In the genomic region with DNA sequence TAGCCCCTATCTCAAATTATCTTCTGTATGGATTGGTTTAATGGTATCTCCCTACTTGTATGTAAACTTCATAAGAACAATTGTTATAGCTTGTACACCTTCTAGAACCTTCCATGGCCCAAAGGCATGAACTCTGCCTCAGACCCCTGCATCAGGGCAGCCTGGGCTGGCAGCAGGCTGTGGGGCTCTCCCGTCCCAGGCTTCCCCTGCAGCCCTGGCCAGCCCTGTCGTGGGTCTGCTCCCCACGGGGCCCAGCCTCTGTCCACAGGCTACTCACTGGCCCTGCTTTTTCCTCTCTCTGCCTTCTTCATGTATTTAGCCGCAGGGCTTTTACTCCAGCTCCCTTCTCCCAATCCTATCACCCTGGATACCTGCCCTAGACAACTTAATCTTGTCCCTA, we compare ENCODE assay signal across 19 cellular contexts. TPM values are rescaled to one million over a fixed set of nuclear protein-coding genes. Genes with fewer than 3 reads are reported as not detected.
DNase-seq lines count a peak whose midpoint lies in the region; ATAC-seq and TF ChIP-seq lines count a peak whose summit lies in the region.
"Had no signal": no experiment of that assay in that cellular context is flagged by ENCODE, and none has a peak within 500 bp of the region (broad histone marks: within the 10 kb centered on the region; RNA-seq: fewer than 3 reads in every experiment).

No MANE protein-coding gene starts in this region.

- intact Hi-C loops in cardiac septum (cut with DNase I) = loop anchor here (2.0 kb wide), 1 partner anchor 28 kb away; no protein-coding TSS in a partner anchor
- intact Hi-C loops in Right ventricle myocardium superior (cut with DNase I) = loop anchor here (5.0 kb wide), 1 partner anchor 123 kb away; no protein-coding TSS in a partner anchor
- intact Hi-C loops in esophagus muscularis mucosa (cut with DNase I) = loop anchor here (10.0 kb wide), 1 partner anchor 300 kb away; a partner anchor contains a TSS

- H3K27me3 ChIP-seq in esophagus muscularis mucosa (peaks cover 0 to 77% (median 20%) of the 10 kb centered on the region in 4 donors), suprapubic skin (peaks cover 59% of the 10 kb centered on the region)

- TF ChIP-seq EP300 in esophagus muscularis mucosa (IDR thresholded peaks at IDR 0.05) (no peak), suprapubic skin (IDR thresholded peaks at IDR 0.05) (no peak)

- DNase-seq in cardiac septum (ENCODE audit: low spot score) (peak; percentile 70), Right ventricle myocardium superior (no peak), esophagus muscularis mucosa (ENCODE audit: extremely low spot score) (peak; percentile 78), mesenteric fat pad (ENCODE audit: low spot score) (peak; percentile 47), suprapubic skin (ENCODE audit: low spot score in 2 of 2) (peak; percentile 19 to 43)
- DNase-seq: CD8-positive, alpha-beta memory T cell; DND-41; GOT3; KG1; NCI-H1436; NCI-H2029; NCI-H2171; NCI-H446; PC-9 had no signal

- TF ChIP-seq CTCF in esophagus muscularis mucosa (IDR thresholded peaks at IDR 0.05) = no peak
- TF ChIP-seq CTCF in suprapubic skin (IDR thresholded peaks at IDR 0.05) = no peak

- H3K36me3 ChIP-seq in esophagus muscularis mucosa = no peaks in the 10 kb centered on the region
- H3K36me3 ChIP-seq in suprapubic skin = no peaks in the 10 kb centered on the region
- H3K36me3 ChIP-seq: BLaER1 had no signal

- ATAC-seq in Right ventricle myocardium superior (ENCODE audit: poor library complexity) (no peak), GM18868 (IDR thresholded peaks at IDR 0.05; ENCODE audit: unreplicated experiment) (no peak), GM21786 (IDR thresholded peaks at IDR 0.05; ENCODE audit: unreplicated experiment) (no peak), HG02588 (IDR thresholded peaks at IDR 0.05; ENCODE audit: unreplicated experiment) (no peak)
- ATAC-seq: HepG2 had no signal

- no peak overlapping the region for H3K4me3 ChIP-seq in esophagus muscularis mucosa
- no peak overlapping the region for H3K4me3 ChIP-seq in suprapubic skin
- H3K4me3 ChIP-seq: BLaER1, PC-9 had no signal

- H3K4me1 ChIP-seq in esophagus muscularis mucosa (peaks cover 16 to 18% (median 17%) of the 10 kb centered on the region in 4 donors), suprapubic skin (peaks cover 14% of the 10 kb centered on the region)

- WGBS in esophagus muscularis mucosa = 71% methylated on average over 3 of the region's 4 CpGs
- 63% methylated on average over 4 of the region's 4 CpGs for WGBS in suprapubic skin

- H3K9me3 ChIP-seq in esophagus muscularis mucosa (no peaks in the 10 kb centered on the region), suprapubic skin (no peaks in the 10 kb centered on the region)
- H3K9me3 ChIP-seq: BLaER1 had no signal

- H3K27ac ChIP-seq in esophagus muscularis mucosa (replicated peaks in 1 of 4) (no peak overlapping the region), suprapubic skin (no peak overlapping the region)
- H3K27ac ChIP-seq: BLaER1, PC-9 had no signal

- no peak for TF ChIP-seq POLR2A in esophagus muscularis mucosa (IDR thresholded peaks at IDR 0.05; ENCODE audit: low read depth)
- no peak for TF ChIP-seq POLR2A in suprapubic skin (IDR thresholded peaks at IDR 0.05)

RNA-seq across cellular contexts. Expression of a gene that starts 4.4 kb away (rescaled TPM):
- total RNA-seq in cardiac septum (166 TPM), Right ventricle myocardium superior (162 TPM), esophagus muscularis mucosa (1 to 10 TPM in 2 of 4 donors, under 1 TPM in 2; 0.42 to 1.3 (median 0.77) TPM), mesenteric fat pad (0.58 TPM), suprapubic skin (1 to 10 TPM in 2 of 4 donors, under 1 TPM in 1, not detected in 1; 0.15 to 1.1 (median 1.0) TPM)
- total RNA-seq: HepG2 had no signal

Comparison
In these comparisons a context has a peak if more than half of its experiments do, and no peak if none do; other contexts are left out.
1. RNA of a gene that starts 4.4 kb away (total RNA-seq): 166 TPM in cardiac septum (single experiment) and 162 TPM in Right ventricle myocardium superior (single experiment); 0.42 to 1.3 TPM in esophagus muscularis mucosa, 0.15 to 1.1 TPM in suprapubic skin and 0.58 TPM in mesenteric fat pad (single experiment); every median in the first group is over 10 times any median in the second.